Comparison of ENCODE assay signal across 2 cellular contexts in genomic region chr2:227177592-227178336, GRCh38.
TF ChIP-seq lines count a peak whose summit lies in the region.

No MANE protein-coding gene starts in this region.

TF ChIP-seq in HepG2, 621 proteins besides CTCF, POLR2A, EP300 and RAD21:
- no peak for TF ChIP-seq ZNF577 (CRISPR knock-in tag; IDR thresholded peaks at IDR 0.05; ENCODE audit: borderline replicate concordance, low read depth)
- no peak for TF ChIP-seq ZNF75D (CRISPR knock-in tag; IDR thresholded peaks at IDR 0.05; ENCODE audit: borderline replicate concordance)
- no peak for TF ChIP-seq KMT2A (CRISPR knock-in tag; IDR thresholded peaks at IDR 0.05)
- no peak for TF ChIP-seq KLF6 (CRISPR knock-in tag; IDR thresholded peaks at IDR 0.05)
- no peak for TF ChIP-seq ZNF34 (CRISPR knock-in tag; IDR thresholded peaks at IDR 0.05; ENCODE audit: borderline replicate concordance)
- TF ChIP-seq ZNF629 (CRISPR knock-in tag; conservative IDR thresholded peaks at IDR 0.05), result no peak
- no peak for TF ChIP-seq MTA3 (CRISPR knock-in tag; IDR thresholded peaks at IDR 0.05)
- no peak for TF ChIP-seq JARID2 (CRISPR knock-in tag; IDR thresholded peaks at IDR 0.05; ENCODE audit: insufficient replicate concordance)
- TF ChIP-seq EEA1 (CRISPR knock-in tag; IDR thresholded peaks at IDR 0.05; ENCODE audit: borderline replicate concordance), result no peak
- TF ChIP-seq DRAP1 (CRISPR knock-in tag; IDR thresholded peaks at IDR 0.05), result no peak
- no peak for TF ChIP-seq ZNF44 (CRISPR knock-in tag; IDR thresholded peaks at IDR 0.05)
- TF ChIP-seq ZNF263 (CRISPR knock-in tag; IDR thresholded peaks at IDR 0.05), result no peak
- no peak for TF ChIP-seq ZNF354B (CRISPR knock-in tag; IDR thresholded peaks at IDR 0.05)
- no peak for TF ChIP-seq ZNF468 (CRISPR knock-in tag; IDR thresholded peaks at IDR 0.05)
- TF ChIP-seq ZNF773 (CRISPR knock-in tag; IDR thresholded peaks at IDR 0.05; ENCODE audit: borderline replicate concordance), result no peak
- TF ChIP-seq ZBTB34 (CRISPR knock-in tag; IDR thresholded peaks at IDR 0.05), result no peak
- no peak for TF ChIP-seq PAX8 (CRISPR knock-in tag; IDR thresholded peaks at IDR 0.05; ENCODE audit: borderline replicate concordance)
- TF ChIP-seq FOXP1 (IDR thresholded peaks at IDR 0.05), result no peak
- no peak for TF ChIP-seq FOXP1 (CRISPR knock-in tag; IDR thresholded peaks at IDR 0.05)
- TF ChIP-seq CCAR2 (optimal IDR thresholded peaks at IDR 0.05; ENCODE audit: low read depth, low read length), result no peak
- TF ChIP-seq NFYB (CRISPR knock-in tag; IDR thresholded peaks at IDR 0.05), result no peak

TF ChIP-seq in H1, 55 proteins besides CTCF, POLR2A, EP300 and RAD21:
- TF ChIP-seq GABPA (IDR thresholded peaks at IDR 0.05; ENCODE audit: borderline replicate concordance, insufficient read depth, low read length) (no peak), TAF7 (optimal IDR thresholded peaks at IDR 0.05; ENCODE audit: borderline replicate concordance, low read depth, low read length) (no peak), SUZ12 (IDR thresholded peaks at IDR 0.05; ENCODE audit: low read length) (no peak), RBBP5 (IDR thresholded peaks at IDR 0.05; ENCODE audit: borderline replicate concordance, low read depth, low read length) (no peak), SIX5 (IDR thresholded peaks at IDR 0.05; ENCODE audit: low read depth, low read length) (no peak), KDM1A (IDR thresholded peaks at IDR 0.05; ENCODE audit: borderline replicate concordance, low read length) (no peak)
TF ChIP-seq in H1: peak in this region for 0.
